ENCODE assay signal across 11 cellular contexts in the genomic region with DNA sequence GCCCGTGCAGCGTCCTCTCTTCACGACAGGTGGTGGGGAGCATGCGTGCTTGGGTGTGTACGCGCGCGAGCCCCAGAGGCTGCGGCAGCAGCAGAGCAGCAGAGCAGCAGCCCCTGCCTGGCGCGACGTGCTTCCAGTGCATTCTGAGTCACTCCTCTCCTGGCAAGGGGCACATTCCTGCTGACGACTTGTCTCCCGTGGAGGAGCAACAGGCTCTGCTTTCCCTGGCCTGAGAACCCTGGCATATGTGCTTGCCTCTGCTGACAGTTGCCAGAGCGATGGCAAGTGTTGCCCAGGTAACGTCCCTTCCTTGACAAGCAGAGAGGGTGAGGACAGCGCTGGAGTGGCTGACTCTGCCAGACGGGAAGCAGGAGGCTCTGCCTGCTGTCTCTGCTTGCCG.
DNase-seq lines count a peak whose midpoint lies in the region; ATAC-seq lines count a peak whose summit lies in the region.
"Had no signal": no experiment of that assay in that cellular context is flagged by ENCODE, and none has a peak within 500 bp of the region (broad histone marks: within the 10 kb centered on the region; RNA-seq: fewer than 3 reads in every experiment).

No MANE protein-coding gene starts in this region.

- H4K8ac ChIP-seq in neuronal stem cell (ENCODE audit: low read depth, low read length): no peak overlapping the region

- peaks cover 0 to 1% (median 0%) of the 10 kb centered on the region in 3 experiments for H3K27me3 ChIP-seq in neuronal stem cell (ENCODE audit: control insufficient read depth in 3 of 3, insufficient read depth in 3 of 3, low read depth in 1 of 3, low read length in 3 of 3)

- no peak overlapping the region for H3K4me3 Mint-ChIP-seq in immature natural killer cell
- H3K4me3 Mint-ChIP-seq: neural crest cell; T-helper 1 cell treated with Interleukin-12 subunit alpha and Interleukin-12 subunit beta and Interleukin-4 antibody, amounts not matched to agents 30 μg/mL and 1 μg/mL, for 36 hours had no signal

- no peak overlapping the region for H3K4ac ChIP-seq in neuronal stem cell (ENCODE audit: low read length)

- H3K36me3 ChIP-seq in neuronal stem cell (replicated peaks in 1 of 2; ENCODE audit: control insufficient read depth in 2 of 2, insufficient read depth in 2 of 2, low read length in 2 of 2): no peaks in the 10 kb centered on the region

- no peak overlapping the region for H3K23ac ChIP-seq in neuronal stem cell (ENCODE audit: low read depth, low read length, poor library complexity)

- peak overlapping the region; percentile 45 for H3K27ac ChIP-seq in epithelial cell of prostate
- H3K27ac ChIP-seq in neuronal stem cell (replicated peaks; ENCODE audit: low read length): no peak overlapping the region

- WGBS in neuronal stem cell (ENCODE audit: extremely low coverage in 2 of 2, insufficient read length in 2 of 2, insufficient replicate concordance in 1 of 2), 2 donors: no CpG with 5 or more reads among the region's 19 CpGs

- peak overlapping the region in 1 of 2 donors; percentile 10 for H3K4me3 ChIP-seq in neuronal stem cell (ENCODE audit: low read length in 2 of 2)
- H3K4me3 ChIP-seq: GM12878 had no signal

- no peak overlapping the region for H3K4me2 ChIP-seq in neuronal stem cell (ENCODE audit: insufficient read depth, low read length, poor library complexity, severe bottlenecking)

- no peak overlapping the region for H2BK5ac ChIP-seq in neuronal stem cell (ENCODE audit: low read length)

- DNase-seq in DMS153 treated with DMSO at 0.1 percent for 48 hours (lab: John Stamatoyannopoulos, UW; ENCODE audit: unreplicated experiment) (peak; percentile 56), NCI-H2227 treated with DMSO at 0.1 percent for 48 hours (lab: John Stamatoyannopoulos, UW) (peak; percentile 45), epithelial cell of prostate (ENCODE audit: low read depth, low spot score) (peak; percentile 68), neuronal stem cell (ENCODE audit: low spot score) (no peak), immature natural killer cell (no peak), activated gamma-delta T cell treated with Interleukin-2 at 50 U/mL for 16 hours (no peak), T-helper 2 cell (no peak)

- no peak overlapping the region for H3K14ac ChIP-seq in neuronal stem cell (ENCODE audit: low read length)

- H2AK5ac ChIP-seq in neuronal stem cell (ENCODE audit: low read depth, low read length): no peak overlapping the region

- ATAC-seq in HG02642 (IDR thresholded peaks at IDR 0.05; ENCODE audit: poor library complexity, unreplicated experiment): no peak
- ATAC-seq: GM12878 had no signal

- H2BK120ac ChIP-seq in neuronal stem cell (ENCODE audit: low read depth, low read length): no peak overlapping the region

- H2BK15ac ChIP-seq in neuronal stem cell (ENCODE audit: low read length): no peak overlapping the region

- no peak overlapping the region for H3K27ac Mint-ChIP-seq in immature natural killer cell
- H3K27ac Mint-ChIP-seq: T-helper 1 cell treated with Interleukin-12 subunit alpha and Interleukin-12 subunit beta and Interleukin-4 antibody, amounts not matched to agents 30 μg/mL and 1 μg/mL, for 36 hours had no signal

- H3K9me3 ChIP-seq in neuronal stem cell (replicated peaks in 1 of 2; ENCODE audit: control insufficient read depth in 2 of 2, insufficient read depth in 1 of 2, low read depth in 1 of 2, low read length in 2 of 2): no peaks in the 10 kb centered on the region

- peaks cover 2 to 10% (median 2%) of the 10 kb centered on the region in 3 donors for H3K27me3 Mint-ChIP-seq in immature natural killer cell (ENCODE audit: low read depth in 3 of 3)

- H3K9me3 Mint-ChIP-seq in immature natural killer cell: no peaks in the 10 kb centered on the region
- H3K9me3 Mint-ChIP-seq: T-helper 1 cell treated with Interleukin-12 subunit alpha and Interleukin-12 subunit beta and Interleukin-4 antibody, amounts not matched to agents 30 μg/mL and 1 μg/mL, for 36 hours had no signal

- no peak overlapping the region for H4K91ac ChIP-seq in neuronal stem cell (ENCODE audit: low read depth, low read length, poor library complexity)

- H2BK12ac ChIP-seq in neuronal stem cell (ENCODE audit: low read length): no peak overlapping the region

- H2AFZ ChIP-seq in neuronal stem cell (ENCODE audit: low read length): no peak overlapping the region

- peaks cover 1% of the 10 kb centered on the region for H3K79me1 ChIP-seq in neuronal stem cell (ENCODE audit: low read depth, low read length)

- peaks cover 59 to 91% of the 10 kb centered on the region in 2 donors for H3K4me1 Mint-ChIP-seq in immature natural killer cell

- no peaks in the 10 kb centered on the region for H3K36me3 Mint-ChIP-seq in immature natural killer cell

- peaks cover 10 to 16% of the 10 kb centered on the region in 2 donors for H3K4me1 ChIP-seq in neuronal stem cell (ENCODE audit: control insufficient read depth in 2 of 2, insufficient read depth in 1 of 2, low read depth in 1 of 2, low read length in 2 of 2)

- peak overlapping the region; percentile 1 for H3K18ac ChIP-seq in neuronal stem cell (ENCODE audit: low read length)

- H3K9ac ChIP-seq in neuronal stem cell (ENCODE audit: low read depth, low read length, poor library complexity): peak overlapping the region; percentile 66

Comparison
In these comparisons a context has a peak if more than half of its experiments do, and no peak if none do; other contexts are left out.
1. DNase-seq: peak in DMS153 treated with DMSO at 0.1 percent for 48 hours (single experiment), NCI-H2227 treated with DMSO at 0.1 percent for 48 hours (single experiment) and epithelial cell of prostate (single experiment); none in neuronal stem cell (single experiment), immature natural killer cell (0 of 3), activated gamma-delta T cell treated with Interleukin-2 at 50 U/mL for 16 hours (single experiment) and T-helper 2 cell (0 of 5).